In the genomic region with DNA sequence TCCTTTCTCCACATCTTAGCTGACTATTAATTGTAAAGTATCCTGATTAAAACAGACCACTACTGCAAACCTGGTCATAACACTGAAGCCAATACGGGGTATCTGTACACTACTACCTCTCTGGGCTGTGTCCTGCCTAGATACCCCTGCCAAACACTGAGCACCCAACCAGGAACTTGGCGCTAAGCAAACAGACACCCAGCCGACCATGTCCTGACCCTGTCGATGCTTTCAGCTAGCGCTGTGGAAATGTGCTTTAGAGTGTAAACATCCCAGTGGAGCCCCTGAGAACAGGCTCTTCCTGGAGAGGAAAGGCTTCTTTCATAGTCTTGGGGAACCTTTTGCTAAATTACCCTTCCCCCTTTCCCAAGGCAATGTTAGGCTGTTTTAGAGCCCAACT, we compare ENCODE assay signal across 1 cellular context.
TF ChIP-seq lines count a peak whose summit lies in the region.

No MANE protein-coding gene starts in this region.

TF ChIP-seq in HepG2, 621 proteins besides CTCF, POLR2A, EP300 and RAD21 (continued from another document):
- TF ChIP-seq PAWR (CRISPR knock-in tag; IDR thresholded peaks at IDR 0.05; ENCODE audit: borderline replicate concordance) = no peak
